Comparison of ENCODE assay signal across 8 cellular contexts in the genomic region with DNA sequence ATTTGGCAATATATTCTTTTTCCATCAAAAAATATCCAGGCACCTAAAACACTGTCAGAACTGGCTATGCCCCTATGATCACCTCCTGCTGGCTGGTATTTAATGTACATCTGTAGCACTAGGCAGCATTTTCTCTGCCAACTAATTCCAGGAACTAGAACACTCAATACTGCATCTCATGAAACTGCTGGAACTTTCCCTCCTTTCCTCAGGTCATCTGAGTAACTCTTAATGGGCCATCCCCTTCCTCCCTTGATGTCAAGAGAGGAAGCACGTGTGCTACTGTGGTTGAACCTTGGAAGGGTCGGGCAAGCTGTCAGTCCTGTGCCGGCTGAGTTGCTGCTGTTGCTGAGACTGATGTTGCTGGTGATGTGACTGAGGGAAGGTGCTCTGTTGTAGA. TPM values are rescaled to one million over a fixed set of nuclear protein-coding genes. Genes with fewer than 3 reads are reported as not detected.
DNase-seq lines count a peak whose midpoint lies in the region; ATAC-seq and TF ChIP-seq lines count a peak whose summit lies in the region.

No MANE protein-coding gene starts in this region.

- H3K4me3 ChIP-seq in lung (no peak overlapping the region), tibial nerve (no peak overlapping the region), spleen (no peak overlapping the region), WERI-Rb-1 (ENCODE audit: low read depth, low read length) (no peak overlapping the region)

- H3K9me3 ChIP-seq in lung (ENCODE audit: control insufficient read depth in 2 of 2, insufficient read depth in 1 of 2, low read length in 1 of 2), result no peaks in the 10 kb centered on the region
- no peaks in the 10 kb centered on the region for H3K9me3 ChIP-seq in tibial nerve
- H3K9me3 ChIP-seq in spleen, result no peaks in the 10 kb centered on the region
- H3K9me3 ChIP-seq in WERI-Rb-1 (ENCODE audit: severe bottlenecking), result no peaks in the 10 kb centered on the region

- 11 to 39% methylated on average over 3 of the region's 3 CpGs for WGBS in lung, 2 donors
- 36 to 45% methylated on average over 3 of the region's 3 CpGs for WGBS in tibial nerve, 2 donors
- 4 to 11% (median 6%) methylated on average over 3 of the region's 3 CpGs for WGBS in spleen, 5 donors

- H3K27me3 Mint-ChIP-seq in activated CD4-positive, alpha-beta T cell treated with anti-CD3 and anti-CD28 coated beads, Interleukin-2, amount 10 ng/mL, durations not matched to agents 7 days and 5 days, result no peaks in the 10 kb centered on the region
- H3K27me3 Mint-ChIP-seq in activated naive CD4-positive, alpha-beta T cell treated with anti-CD3 and anti-CD28 coated beads, Interleukin-2, amount 10 ng/mL, durations not matched to agents 7 days and 5 days, result no peaks in the 10 kb centered on the region

- TF ChIP-seq POLR2A in tibial nerve (IDR thresholded peaks at IDR 0.05), result no peak
- TF ChIP-seq POLR2A in spleen (IDR thresholded peaks at IDR 0.05), result no peak

- H3K27ac ChIP-seq in lung (ENCODE audit: low read depth in 1 of 2, low read length in 1 of 2) (no peak overlapping the region), tibial nerve (no peak overlapping the region), spleen (peak overlapping the region in 1 of 8 donors; percentile 59), WERI-Rb-1 (no peak overlapping the region)

- CTCF ChIA-PET in activated CD4-positive, alpha-beta T cell treated with anti-CD3 and anti-CD28 coated beads, Interleukin-2, amount 10 ng/mL, durations not matched to agents 7 days and 5 days (lab: Charles Lee), result interaction anchor here (1.7 kb wide), 1 partner anchor 10 kb away, joined by 4 read pairs; no protein-coding TSS in a partner anchor
- CTCF ChIA-PET in activated naive CD4-positive, alpha-beta T cell treated with anti-CD3 and anti-CD28 coated beads, Interleukin-2, amount 10 ng/mL, durations not matched to agents 7 days and 5 days (lab: Charles Lee), result interaction anchor here (1.0 to 1.2 kb wide), 2 partner anchors 18 to 89 kb away, joined by 4 read pairs; partner anchors contain the start of gene SRD5A3

- TF ChIP-seq EP300 in tibial nerve (IDR thresholded peaks at IDR 0.05), result no peak

- H3K27me3 ChIP-seq in lung (ENCODE audit: control insufficient read depth, insufficient read depth) (no peaks in the 10 kb centered on the region), tibial nerve (no peaks in the 10 kb centered on the region), spleen (replicated peaks in 1 of 7) (no peaks in the 10 kb centered on the region), WERI-Rb-1 (ENCODE audit: insufficient read depth, low read depth, severe bottlenecking) (no peaks in the 10 kb centered on the region)

- ATAC-seq in HG02981 (IDR thresholded peaks at IDR 0.05; ENCODE audit: unreplicated experiment) (peak; percentile 60), lung (ENCODE audit: insufficient read depth, low FRiP score) (peak; percentile 10)

- peak; percentile 22 for DNase-seq in activated CD4-positive, alpha-beta T cell treated with anti-CD3 and anti-CD28 coated beads, Interleukin-2, amount 10 ng/mL, durations not matched to agents 7 days and 5 days
- DNase-seq in activated CD4-positive, alpha-beta T cell treated with anti-CD3 and anti-CD28 coated beads, Interleukin-2, amount 50 U/mL, for 1 hour, result no peak
- DNase-seq in activated naive CD4-positive, alpha-beta T cell treated with anti-CD3 and anti-CD28 coated beads, Interleukin-2, amount 10 ng/mL, durations not matched to agents 7 days and 5 days, result peak; percentile 26
- DNase-seq in lung (ENCODE audit: low spot score) (no peak), tibial nerve (ENCODE audit: low spot score in 2 of 2) (no peak), spleen (no peak), WERI-Rb-1 (no peak)

- peaks cover 15% of the 10 kb centered on the region for H3K4me1 Mint-ChIP-seq in activated CD4-positive, alpha-beta T cell treated with anti-CD3 and anti-CD28 coated beads, Interleukin-2, amount 10 ng/mL, durations not matched to agents 7 days and 5 days
- peaks cover 14% of the 10 kb centered on the region for H3K4me1 Mint-ChIP-seq in activated naive CD4-positive, alpha-beta T cell treated with anti-CD3 and anti-CD28 coated beads, Interleukin-2, amount 10 ng/mL, durations not matched to agents 7 days and 5 days

- intact Hi-C loops in spleen (cut with DNase I; ENCODE audit: low total_unique reads), result no loop called here

- no peaks in the 10 kb centered on the region for H3K9me3 Mint-ChIP-seq in activated CD4-positive, alpha-beta T cell treated with anti-CD3 and anti-CD28 coated beads, Interleukin-2, amount 10 ng/mL, durations not matched to agents 7 days and 5 days
- no peaks in the 10 kb centered on the region for H3K9me3 Mint-ChIP-seq in activated naive CD4-positive, alpha-beta T cell treated with anti-CD3 and anti-CD28 coated beads, Interleukin-2, amount 10 ng/mL, durations not matched to agents 7 days and 5 days

- TF ChIP-seq CTCF in lung (IDR thresholded peaks at IDR 0.05; ENCODE audit: control extremely low read depth, extremely low read depth), result no peak
- peak in 1 of 5 experiments; percentile 12 for TF ChIP-seq CTCF in tibial nerve (IDR thresholded peaks at IDR 0.05)
- no peak for TF ChIP-seq CTCF in spleen (IDR thresholded peaks at IDR 0.05 in 8 of 11, conservative IDR thresholded peaks at IDR 0.05 in 3 of 11)
- no peak for TF ChIP-seq CTCF in WERI-Rb-1 (IDR thresholded peaks at IDR 0.05; ENCODE audit: low read depth, low read length)

- POLR2A ChIA-PET in activated CD4-positive, alpha-beta T cell treated with anti-CD3 and anti-CD28 coated beads, Interleukin-2, amount 10 ng/mL, durations not matched to agents 7 days and 5 days (lab: Charles Lee), result no interaction called here

- no peak overlapping the region for H3K27ac Mint-ChIP-seq in activated CD4-positive, alpha-beta T cell treated with anti-CD3 and anti-CD28 coated beads, Interleukin-2, amount 10 ng/mL, durations not matched to agents 7 days and 5 days
- peak overlapping the region; percentile 28 for H3K27ac Mint-ChIP-seq in activated naive CD4-positive, alpha-beta T cell treated with anti-CD3 and anti-CD28 coated beads, Interleukin-2, amount 10 ng/mL, durations not matched to agents 7 days and 5 days

- H3K36me3 ChIP-seq in lung (ENCODE audit: control insufficient read depth in 2 of 2, insufficient read depth in 2 of 2, low read length in 2 of 2) (peaks cover 6 to 18% of the 10 kb centered on the region in 2 donors), tibial nerve (peaks cover 0 to 68% (median 0%) of the 10 kb centered on the region in 3 donors), spleen (peaks cover 0 to 92% (median 33%) of the 10 kb centered on the region in 6 donors), WERI-Rb-1 (peaks cover 63% of the 10 kb centered on the region)

- peaks cover 33% of the 10 kb centered on the region for H3K36me3 Mint-ChIP-seq in activated CD4-positive, alpha-beta T cell treated with anti-CD3 and anti-CD28 coated beads, Interleukin-2, amount 10 ng/mL, durations not matched to agents 7 days and 5 days (ENCODE audit: low read depth)
- peaks cover 39% of the 10 kb centered on the region for H3K36me3 Mint-ChIP-seq in activated naive CD4-positive, alpha-beta T cell treated with anti-CD3 and anti-CD28 coated beads, Interleukin-2, amount 10 ng/mL, durations not matched to agents 7 days and 5 days

- H3K4me3 Mint-ChIP-seq in activated CD4-positive, alpha-beta T cell treated with anti-CD3 and anti-CD28 coated beads, Interleukin-2, amount 10 ng/mL, durations not matched to agents 7 days and 5 days, result no peak overlapping the region
- no peak overlapping the region for H3K4me3 Mint-ChIP-seq in activated naive CD4-positive, alpha-beta T cell treated with anti-CD3 and anti-CD28 coated beads, Interleukin-2, amount 10 ng/mL, durations not matched to agents 7 days and 5 days

- H3K4me1 ChIP-seq in lung (ENCODE audit: control insufficient read depth in 2 of 2, insufficient read depth in 2 of 2, low read length in 2 of 2), result no peaks in the 10 kb centered on the region
- H3K4me1 ChIP-seq in tibial nerve, result peaks cover 0 to 5% (median 0%) of the 10 kb centered on the region in 4 donors
- H3K4me1 ChIP-seq in spleen, result peaks cover 0 to 11% (median 5%) of the 10 kb centered on the region in 6 donors

RNA-seq across cellular contexts. Expression of gene TMEM165, which starts 39.4 kb away (rescaled TPM):
- total RNA-seq in activated CD4-positive, alpha-beta T cell treated with anti-CD3 and anti-CD28 coated beads, Interleukin-2, amount 10 ng/mL, durations not matched to agents 7 days and 5 days, result 10 to 100 TPM; 61.8 to 61.9 TPM
- total RNA-seq in lung, result 100 to 1,000 TPM; 178 to 184 TPM
- polyA plus RNA-seq in lung, result 100 to 1,000 TPM; 152 to 179 TPM
- 100 to 1,000 TPM; 167 to 286 (median 236) TPM for total RNA-seq in tibial nerve
- total RNA-seq in spleen, result 100 to 1,000 TPM in 6 of 7 donors, 10 to 100 TPM in 1; 94.8 to 193 (median 160) TPM
- polyA plus RNA-seq in spleen, result 10 to 100 TPM; 54.3 to 60.3 (median 54.7) TPM

Comparison
In these comparisons a context has a peak if more than half of its experiments do, and no peak if none do; other contexts are left out.
1. DNase-seq: peak in activated CD4-positive, alpha-beta T cell treated with anti-CD3 and anti-CD28 coated beads, Interleukin-2, amount 10 ng/mL, durations not matched to agents 7 days and 5 days (single experiment) and activated naive CD4-positive, alpha-beta T cell treated with anti-CD3 and anti-CD28 coated beads, Interleukin-2, amount 10 ng/mL, durations not matched to agents 7 days and 5 days (single experiment); none in activated CD4-positive, alpha-beta T cell treated with anti-CD3 and anti-CD28 coated beads, Interleukin-2, amount 50 U/mL, for 1 hour (single experiment), lung (single experiment), tibial nerve (0 of 2), spleen (single experiment) and WERI-Rb-1 (single experiment).